In genomic region chr11:65785329-65786007, GRCh38 we compare ENCODE assay signal across 13 cellular contexts. TPM values are rescaled to one million over a fixed set of nuclear protein-coding genes. Genes with fewer than 3 reads are reported as not detected.
DNase-seq lines count a peak whose midpoint lies in the region; ATAC-seq, FAIRE-seq and TF ChIP-seq lines count a peak whose summit lies in the region.
"Had no signal": no experiment of that assay in that cellular context is flagged by ENCODE, and none has a peak within 500 bp of the region (broad histone marks: within the 10 kb centered on the region; RNA-seq: fewer than 3 reads in every experiment).

No MANE protein-coding gene starts in this region.

- H3K9me3 Mint-ChIP-seq in activated naive CD8-positive, alpha-beta T cell treated with anti-CD3 and anti-CD28 coated beads, Interleukin-2, amount 50 U/mL, for 24 hours, result no peaks in the 10 kb centered on the region

- no peaks in the 10 kb centered on the region for H3K36me3 ChIP-seq in mucosa of descending colon (ENCODE audit: low read depth)
- no peaks in the 10 kb centered on the region for H3K36me3 ChIP-seq in thyroid gland
- H3K36me3 ChIP-seq: vagina had no signal

- DNase-seq in GM12892 (ENCODE audit: insufficient read length) (peak; percentile 12), mucosa of descending colon (peak in 2 of 3 donors; percentile 31 to 34), thyroid gland (no peak), activated gamma-delta T cell treated with Interleukin-2 at 50 U/mL for 16 hours (no peak), kidney tubule cell (ENCODE audit: low spot score) (no peak), cerebellar nuclear complex (lab: John Stamatoyannopoulos, UW) (no peak)
- DNase-seq in activated naive CD8-positive, alpha-beta T cell treated with anti-CD3 and anti-CD28 coated beads, Interleukin-2, amount 50 U/mL, for 24 hours, result no peak
- DNase-seq: GOT3 had no signal

- peak overlapping the region; percentile 30 for H3K4me3 Mint-ChIP-seq in activated naive CD8-positive, alpha-beta T cell treated with anti-CD3 and anti-CD28 coated beads, Interleukin-2, amount 50 U/mL, for 24 hours

- H3K4me1 ChIP-seq in mucosa of descending colon (ENCODE audit: low read depth) (peaks cover 22% of the 10 kb centered on the region), thyroid gland (peaks cover 29 to 48% of the 10 kb centered on the region in 2 donors)

- no peaks in the 10 kb centered on the region for H3K9me3 ChIP-seq in mucosa of descending colon
- H3K9me3 ChIP-seq in thyroid gland, result no peaks in the 10 kb centered on the region
- H3K9me3 ChIP-seq: vagina had no signal

- no peaks in the 10 kb centered on the region for H3K27me3 ChIP-seq in thyroid gland

- TF ChIP-seq CTCF in C4-2B (conservative IDR thresholded peaks at IDR 0.05) (no peak), mucosa of descending colon (IDR thresholded peaks at IDR 0.05) (no peak), thyroid gland (IDR thresholded peaks at IDR 0.05) (no peak)

- H3K27me3 Mint-ChIP-seq in activated naive CD8-positive, alpha-beta T cell treated with anti-CD3 and anti-CD28 coated beads, Interleukin-2, amount 50 U/mL, for 24 hours, result peaks cover 52% of the 10 kb centered on the region

- ATAC-seq in activated naive CD8-positive, alpha-beta T cell treated with anti-CD3 and anti-CD28 coated beads, Interleukin-2, amount 50 U/mL, for 24 hours, result no peak
- no peak for ATAC-seq in mucosa of descending colon

- no peaks in the 10 kb centered on the region for H3K36me3 Mint-ChIP-seq in activated naive CD8-positive, alpha-beta T cell treated with anti-CD3 and anti-CD28 coated beads, Interleukin-2, amount 50 U/mL, for 24 hours (ENCODE audit: low read depth)

- peaks cover 24% of the 10 kb centered on the region for H3K4me1 Mint-ChIP-seq in activated naive CD8-positive, alpha-beta T cell treated with anti-CD3 and anti-CD28 coated beads, Interleukin-2, amount 50 U/mL, for 24 hours

- no peak overlapping the region for H3K27ac Mint-ChIP-seq in activated naive CD8-positive, alpha-beta T cell treated with anti-CD3 and anti-CD28 coated beads, Interleukin-2, amount 50 U/mL, for 24 hours

- 83 to 90% methylated on average over 8 of the region's 8 CpGs for WGBS in thyroid gland, 2 donors

- intact Hi-C loops in mucosa of descending colon (cut with DNase I, micrococcal nuclease), result no loop called here
- intact Hi-C loops in thyroid gland (cut with DNase I), result no loop called here

- no peak for TF ChIP-seq POLR2A in GM12892 (IDR thresholded peaks at IDR 0.05; ENCODE audit: low read depth, low read length)
- TF ChIP-seq POLR2A in thyroid gland (IDR thresholded peaks at IDR 0.05), result no peak

- H3K27ac ChIP-seq in C4-2B (peak overlapping the region; percentile 85), thyroid gland (no peak overlapping the region)
- H3K27ac ChIP-seq: vagina had no signal

- FAIRE-seq in GM12892 (lab: Jason Lieb, UNC), result no peak
- FAIRE-seq: frontal cortex had no signal

- H3K4me3 ChIP-seq in mucosa of descending colon (no peak overlapping the region), thyroid gland (replicated peaks in 1 of 3) (no peak overlapping the region)

RNA-seq across cellular contexts. Expression of gene OVOL1, which starts 1.4 kb away (rescaled TPM):
- 0.53 TPM for polyA plus RNA-seq in GM12892 (2012; ENCODE audit: missing spikeins)
- 10 to 100 TPM; 16.5 to 48.6 (median 34.3) TPM for total RNA-seq in mucosa of descending colon
- 1 to 10 TPM; 1.1 to 6.6 (median 5.2) TPM for total RNA-seq in thyroid gland
- total RNA-seq: mesenteric fat pad; T-helper 1 cell treated with Interleukin-12 subunit alpha and Interleukin-12 subunit beta and Interleukin-4 antibody, amounts not matched to agents 30 ng/mL and 1 ng/mL, for 36 hours had no signal

RNA-seq across cellular contexts. Expression of gene AP5B1, which starts 4.7 kb away (rescaled TPM):
- polyA plus RNA-seq in GM12892 (2012; ENCODE audit: missing spikeins), result 3.5 TPM
- total RNA-seq in mucosa of descending colon (10 to 100 TPM; 21.2 to 21.8 (median 21.3) TPM), thyroid gland (10 to 100 TPM; 21.8 to 43.2 (median 25.3) TPM)

RNA-seq across cellular contexts. Expression of gene SNX32, which starts 48.3 kb away (rescaled TPM):
- 1.7 TPM for polyA plus RNA-seq in GM12892 (2012; ENCODE audit: missing spikeins)
- total RNA-seq in mucosa of descending colon, result 1 to 10 TPM; 1.1 to 9.4 (median 1.4) TPM
- under 1 TPM in 1 of 4 donors, not detected in 3; 0.45 TPM for total RNA-seq in thyroid gland
- total RNA-seq: mesenteric fat pad had no signal

Comparison
In these comparisons a context has a peak if more than half of its experiments do, and no peak if none do; other contexts are left out.
1. DNase-seq: peak in GM12892 (single experiment) and mucosa of descending colon (2 of 3); none in activated naive CD8-positive, alpha-beta T cell treated with anti-CD3 and anti-CD28 coated beads, Interleukin-2, amount 50 U/mL, for 24 hours (single experiment), thyroid gland (0 of 2), activated gamma-delta T cell treated with Interleukin-2 at 50 U/mL for 16 hours (single experiment), kidney tubule cell (single experiment) and cerebellar nuclear complex (0 of 2).